In the genomic region with DNA sequence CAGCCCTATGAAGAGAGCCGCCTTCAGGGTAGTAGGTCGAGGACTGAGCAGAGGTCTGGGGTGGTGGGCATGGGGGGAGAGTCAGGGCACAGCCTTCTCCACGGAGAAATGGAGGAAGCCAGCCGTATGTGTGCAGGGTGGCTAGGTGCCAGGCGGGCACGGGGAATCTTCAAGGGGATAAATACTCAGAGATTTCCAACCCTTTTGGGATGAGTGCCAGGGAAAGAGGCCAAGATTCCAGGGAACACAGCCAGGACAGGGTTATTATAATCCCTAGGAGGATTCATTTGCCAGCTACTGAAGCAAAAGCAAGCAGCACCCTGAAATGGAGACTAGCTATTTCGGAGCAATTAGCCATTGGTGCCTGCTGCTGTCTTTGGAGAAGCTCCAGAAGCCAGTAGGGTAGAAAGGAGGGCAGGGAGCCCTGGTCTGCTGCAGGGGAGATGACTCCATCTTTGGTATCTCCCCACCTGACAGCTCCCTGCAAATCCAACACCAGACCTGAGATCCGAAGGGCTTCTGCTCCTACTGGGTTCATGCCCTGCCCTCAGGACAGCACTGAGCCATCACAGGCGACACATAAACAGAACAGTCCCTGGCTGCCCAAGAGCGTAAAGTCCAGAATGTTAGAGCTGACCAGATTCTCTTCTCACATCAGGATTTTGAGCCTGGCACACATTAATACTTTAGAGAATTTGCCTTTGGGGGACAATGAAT, we compare ENCODE assay signal across 1 cellular context.
TF ChIP-seq lines count a peak whose summit lies in the region.

No MANE protein-coding gene starts in this region.

TF ChIP-seq in GM23338, 12 proteins besides CTCF, POLR2A, EP300 and RAD21 (continued from another document):
- TF ChIP-seq EZH2 (IDR thresholded peaks at IDR 0.05; ENCODE audit: low read depth, unreplicated experiment), result no peak
- TF ChIP-seq, protein P1, sequence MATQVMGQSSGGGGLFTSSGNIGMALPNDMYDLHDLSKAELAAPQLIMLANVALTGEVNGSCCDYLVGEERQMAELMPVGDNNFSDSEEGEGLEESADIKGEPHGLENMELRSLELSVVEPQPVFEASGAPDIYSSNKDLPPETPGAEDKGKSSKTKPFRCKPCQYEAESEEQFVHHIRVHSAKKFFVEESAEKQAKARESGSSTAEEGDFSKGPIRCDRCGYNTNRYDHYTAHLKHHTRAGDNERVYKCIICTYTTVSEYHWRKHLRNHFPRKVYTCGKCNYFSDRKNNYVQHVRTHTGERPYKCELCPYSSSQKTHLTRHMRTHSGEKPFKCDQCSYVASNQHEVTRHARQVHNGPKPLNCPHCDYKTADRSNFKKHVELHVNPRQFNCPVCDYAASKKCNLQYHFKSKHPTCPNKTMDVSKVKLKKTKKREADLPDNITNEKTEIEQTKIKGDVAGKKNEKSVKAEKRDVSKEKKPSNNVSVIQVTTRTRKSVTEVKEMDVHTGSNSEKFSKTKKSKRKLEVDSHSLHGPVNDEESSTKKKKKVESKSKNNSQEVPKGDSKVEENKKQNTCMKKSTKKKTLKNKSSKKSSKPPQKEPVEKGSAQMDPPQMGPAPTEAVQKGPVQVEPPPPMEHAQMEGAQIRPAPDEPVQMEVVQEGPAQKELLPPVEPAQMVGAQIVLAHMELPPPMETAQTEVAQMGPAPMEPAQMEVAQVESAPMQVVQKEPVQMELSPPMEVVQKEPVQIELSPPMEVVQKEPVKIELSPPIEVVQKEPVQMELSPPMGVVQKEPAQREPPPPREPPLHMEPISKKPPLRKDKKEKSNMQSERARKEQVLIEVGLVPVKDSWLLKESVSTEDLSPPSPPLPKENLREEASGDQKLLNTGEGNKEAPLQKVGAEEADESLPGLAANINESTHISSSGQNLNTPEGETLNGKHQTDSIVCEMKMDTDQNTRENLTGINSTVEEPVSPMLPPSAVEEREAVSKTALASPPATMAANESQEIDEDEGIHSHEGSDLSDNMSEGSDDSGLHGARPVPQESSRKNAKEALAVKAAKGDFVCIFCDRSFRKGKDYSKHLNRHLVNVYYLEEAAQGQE (IDR thresholded peaks at IDR 0.05; ENCODE audit: unreplicated experiment), result no peak
- TF ChIP-seq, protein P2, sequence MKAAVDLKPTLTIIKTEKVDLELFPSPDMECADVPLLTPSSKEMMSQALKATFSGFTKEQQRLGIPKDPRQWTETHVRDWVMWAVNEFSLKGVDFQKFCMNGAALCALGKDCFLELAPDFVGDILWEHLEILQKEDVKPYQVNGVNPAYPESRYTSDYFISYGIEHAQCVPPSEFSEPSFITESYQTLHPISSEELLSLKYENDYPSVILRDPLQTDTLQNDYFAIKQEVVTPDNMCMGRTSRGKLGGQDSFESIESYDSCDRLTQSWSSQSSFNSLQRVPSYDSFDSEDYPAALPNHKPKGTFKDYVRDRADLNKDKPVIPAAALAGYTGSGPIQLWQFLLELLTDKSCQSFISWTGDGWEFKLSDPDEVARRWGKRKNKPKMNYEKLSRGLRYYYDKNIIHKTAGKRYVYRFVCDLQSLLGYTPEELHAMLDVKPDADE (IDR thresholded peaks at IDR 0.05), result no peak
